In the genomic region with DNA sequence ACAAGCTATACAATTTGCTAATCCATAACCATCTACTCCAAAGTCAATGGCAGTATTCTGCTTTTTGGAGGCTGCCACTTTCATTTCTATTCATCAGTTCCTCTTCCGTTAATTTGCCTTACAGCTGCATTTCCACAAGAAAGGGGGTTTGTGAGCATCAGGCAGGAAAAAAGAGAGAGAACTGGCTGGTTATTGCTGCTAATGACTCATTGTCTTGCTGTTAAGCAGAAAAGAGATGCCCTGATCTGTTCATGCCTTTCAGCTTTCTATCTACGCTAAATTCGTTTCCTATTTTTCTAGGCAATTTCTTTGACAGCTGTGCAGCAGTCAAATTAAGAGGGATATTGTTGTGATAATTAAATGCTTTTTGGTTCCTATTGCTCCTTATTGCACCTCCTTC, we compare ENCODE assay signal across 17 cellular contexts.
DNase-seq lines count a peak whose midpoint lies in the region; ATAC-seq, FAIRE-seq and TF ChIP-seq lines count a peak whose summit lies in the region.
"Had no signal": no experiment of that assay in that cellular context is flagged by ENCODE, and none has a peak within 500 bp of the region (broad histone marks: within the 10 kb centered on the region; RNA-seq: fewer than 3 reads in every experiment).

No MANE protein-coding gene starts in this region.

- WGBS in GM12878 (ENCODE audit: insufficient coverage, insufficient replicate concordance, low lambda C conversion rate, missing lambda C conversion rate), result 13% methylated on average over 3 of the region's 3 CpGs

- H2AFZ ChIP-seq in DND-41 (ENCODE audit: low read depth, low read length) (no peak overlapping the region), GM12878 (ENCODE audit: control insufficient read depth, low read depth, low read length) (no peak overlapping the region)

- RAD21 ChIA-PET in GM12878 (lab: Charles Lee; ENCODE audit: unreplicated experiment), result interaction anchor here (0.9 kb wide), 1 partner anchor 120 kb away, joined by 3 read pairs; no protein-coding TSS in a partner anchor

- peaks cover 0 to 5% (median 0%) of the 10 kb centered on the region in 5 donors for H3K27me3 Mint-ChIP-seq in naive thymus-derived CD4-positive, alpha-beta T cell
- H3K27me3 Mint-ChIP-seq: T-helper 17 cell had no signal

- CTCF ChIA-PET in GM12878 (lab: Yijun Ruan, JAX), result interaction anchor here (1.0 to 1.9 kb wide), 4 partner anchors 17 to 272 kb away, joined by 3 to 6 read pairs (median 4); no protein-coding TSS in a partner anchor
- CTCF ChIA-PET in naive thymus-derived CD4-positive, alpha-beta T cell (lab: Charles Lee), result interaction anchor here (1.8 kb wide), 1 partner anchor 24 kb away, joined by 4 read pairs; no protein-coding TSS in a partner anchor

- H3K79me2 ChIP-seq in DND-41 (ENCODE audit: insufficient read depth, low read length), result no peaks in the 10 kb centered on the region
- H3K79me2 ChIP-seq in GM12878 (ENCODE audit: control insufficient read depth, insufficient read depth, low read length), result no peaks in the 10 kb centered on the region

- ATAC-seq in DND-41 (ENCODE audit: insufficient read depth, low read depth), result peak; percentile 74
- ATAC-seq in GM12878, result no peak
- ATAC-seq in naive thymus-derived CD4-positive, alpha-beta T cell, result peak; percentile 70
- no peak for ATAC-seq in GM21723 (IDR thresholded peaks at IDR 0.05; ENCODE audit: unreplicated experiment)
- ATAC-seq in HG03565 (IDR thresholded peaks at IDR 0.05; ENCODE audit: unreplicated experiment), result no peak
- no peak for ATAC-seq in HG02642 (IDR thresholded peaks at IDR 0.05; ENCODE audit: poor library complexity, unreplicated experiment)
- ATAC-seq in GM18870 (IDR thresholded peaks at IDR 0.05; ENCODE audit: unreplicated experiment), result no peak
- ATAC-seq: Panc1, T-helper 17 cell had no signal

- no peak for TF ChIP-seq POLR2A in GM12878 (IDR thresholded peaks at IDR 0.05; ENCODE audit: low read depth, low read length)

- H3K4me2 ChIP-seq in DND-41 (ENCODE audit: insufficient read depth, low read length) (no peak overlapping the region), GM12878 (ENCODE audit: control insufficient read depth, insufficient read depth) (no peak overlapping the region)

- H3K27me3 ChIP-seq in DND-41 (ENCODE audit: insufficient read depth, low read length, poor library complexity) (no peaks in the 10 kb centered on the region), GM12878 (replicated peaks in 1 of 2; ENCODE audit: control insufficient read depth in 2 of 2, insufficient read depth in 2 of 2, low read length in 1 of 2) (no peaks in the 10 kb centered on the region)
- no peaks in the 10 kb centered on the region for H3K27me3 ChIP-seq in naive thymus-derived CD4-positive, alpha-beta T cell (ENCODE audit: control insufficient read depth in 2 of 2, insufficient read depth in 2 of 2, low read length in 2 of 2)
- H3K27me3 ChIP-seq: breast epithelium, suprapubic skin had no signal

- DNase-seq in DND-41 (no peak), LHCN-M2 (ENCODE audit: low read depth) (peak; percentile 6), GM12878 (ENCODE audit: low read depth, low spot score) (no peak)
- DNase-seq in naive thymus-derived CD4-positive, alpha-beta T cell, result no peak
- DNase-seq: activated CD4-positive, alpha-beta T cell treated with anti-CD3 and anti-CD28 coated beads, Interleukin-2, amount 50 U/mL, for 48 hours; activated gamma-delta T cell; COR-L47; T-helper 17 cell had no signal

- FAIRE-seq in GM12878 (lab: Jason Lieb, UNC), result no peak

- H3K27ac Mint-ChIP-seq in naive thymus-derived CD4-positive, alpha-beta T cell, result peak overlapping the region in 1 of 9 donors; percentile 32
- H3K27ac Mint-ChIP-seq: T-helper 17 cell had no signal

- TF ChIP-seq EP300 in GM12878 (IDR thresholded peaks at IDR 0.05; ENCODE audit: borderline replicate concordance in 1 of 2, control insufficient read depth in 1 of 2, low read depth in 2 of 2, low read length in 2 of 2), result no peak

- H3K9me3 ChIP-seq in DND-41 (ENCODE audit: insufficient read depth, low read length, severe bottlenecking) (no peaks in the 10 kb centered on the region), GM12878 (replicated peaks; ENCODE audit: control insufficient read depth, insufficient read depth, low read length) (no peaks in the 10 kb centered on the region; the same call in 2 of the 3 replicates)
- no peaks in the 10 kb centered on the region for H3K9me3 ChIP-seq in naive thymus-derived CD4-positive, alpha-beta T cell (ENCODE audit: control insufficient read depth in 2 of 3, low read length in 3 of 3)
- H3K9me3 ChIP-seq: suprapubic skin had no signal

- peaks cover 0 to 6% (median 0%) of the 10 kb centered on the region in 11 donors for H3K9me3 Mint-ChIP-seq in naive thymus-derived CD4-positive, alpha-beta T cell

- H3K4me1 ChIP-seq in DND-41 (ENCODE audit: insufficient read depth, low read length) (no peaks in the 10 kb centered on the region; the same call in 1 of the 2 replicates), GM12878 (ENCODE audit: control insufficient read depth, insufficient read depth, low read length) (no peaks in the 10 kb centered on the region)
- peaks cover 0 to 7% of the 10 kb centered on the region in 2 donors for H3K4me1 ChIP-seq in naive thymus-derived CD4-positive, alpha-beta T cell (ENCODE audit: control insufficient read depth in 2 of 2, insufficient read depth in 2 of 2, low read length in 2 of 2)
- H3K4me1 ChIP-seq: breast epithelium, suprapubic skin had no signal

- H3K4me3 Mint-ChIP-seq in naive thymus-derived CD4-positive, alpha-beta T cell, result peak overlapping the region in 8 of 10 donors; percentile 0 to 66 (median 36)

- BruUV-seq in GM12878 (replicated peaks; lab: Mats Ljungman, UMichigan), result no TSS peak

- H4K20me1 ChIP-seq in DND-41 (ENCODE audit: insufficient read depth, low read length) (no peaks in the 10 kb centered on the region), GM12878 (ENCODE audit: control insufficient read depth, insufficient read depth) (no peaks in the 10 kb centered on the region)

- H3K36me3 ChIP-seq in DND-41 (ENCODE audit: insufficient read depth, low read length), result no peaks in the 10 kb centered on the region
- H3K36me3 ChIP-seq in GM12878 (ENCODE audit: control insufficient read depth in 2 of 2, insufficient read depth in 2 of 2, low read length in 1 of 2), result no peaks in the 10 kb centered on the region
- H3K36me3 ChIP-seq in naive thymus-derived CD4-positive, alpha-beta T cell (ENCODE audit: control insufficient read depth in 2 of 3, insufficient read depth in 3 of 3, low read length in 3 of 3), result no peaks in the 10 kb centered on the region
- H3K36me3 ChIP-seq: breast epithelium, suprapubic skin had no signal

- no peak for TF ChIP-seq RAD21 in GM12878 (IDR thresholded peaks at IDR 0.05; ENCODE audit: insufficient read depth, low read depth, low read length)

- SMC1A ChIA-PET in GM12878 (lab: Charles Lee; ENCODE audit: uncharacterized antibody, unreplicated experiment), result interaction anchor here (1.0 to 1.3 kb wide), 3 partner anchors 19 to 62 kb away, joined by 3 to 5 read pairs (median 4); no protein-coding TSS in a partner anchor

- POLR2A ChIA-PET in GM12878 (lab: Charles Lee), result no interaction called here
- POLR2A ChIA-PET in naive thymus-derived CD4-positive, alpha-beta T cell (lab: Charles Lee), result interaction anchor here (0.6 to 2.0 kb wide), 3 partner anchors 8 to 52 kb away, joined by 3 to 7 read pairs (median 3); no protein-coding TSS in a partner anchor

- H3K27ac ChIP-seq in DND-41 (ENCODE audit: low read length), result no peak overlapping the region
- H3K27ac ChIP-seq in GM12878 (ENCODE audit: control insufficient read depth, insufficient read depth), result no peak overlapping the region
- no peak overlapping the region for H3K27ac ChIP-seq in naive thymus-derived CD4-positive, alpha-beta T cell (ENCODE audit: low read depth, low read length)
- H3K27ac ChIP-seq: breast epithelium, epithelial cell of prostate, suprapubic skin had no signal

- TF ChIP-seq CTCF in DND-41 (IDR thresholded peaks at IDR 0.05; ENCODE audit: borderline replicate concordance, extremely low read depth, low read length, poor library complexity, severe bottlenecking) (no peak), GM12878 (IDR thresholded peaks at IDR 0.05 in 2 of 3, conservative IDR thresholded peaks at IDR 0.05 in 1 of 3; ENCODE audit: control insufficient read depth in 2 of 3, extremely low read depth in 1 of 3, insufficient read depth in 1 of 3, low read depth in 3 of 3, low read length in 3 of 3) (no peak)

- H3K4me3 ChIP-seq in DND-41 (ENCODE audit: low read depth in 1 of 2, low read length in 2 of 2) (no peak overlapping the region), GM12878 (no peak overlapping the region)
- no peak overlapping the region for H3K4me3 ChIP-seq in naive thymus-derived CD4-positive, alpha-beta T cell (ENCODE audit: low read length)
- H3K4me3 ChIP-seq: breast epithelium, skin epidermis, suprapubic skin had no signal

- intact Hi-C loops in GM12878 (cut with micrococcal nuclease; ENCODE audit: unreplicated experiment), result no loop called here
- intact Hi-C loops in naive thymus-derived CD4-positive, alpha-beta T cell (cut with micrococcal nuclease), result loop anchor here in 1 of 2 donors (2.0 kb wide), 1 partner anchor 15 kb away; no protein-coding TSS in a partner anchor

- in situ Hi-C loops in GM12878 (cut with MboI), result no loop called here

- peaks cover 0 to 4% (median 0%) of the 10 kb centered on the region in 5 donors for H3K36me3 Mint-ChIP-seq in naive thymus-derived CD4-positive, alpha-beta T cell

- peaks cover 12 to 23% (median 19%) of the 10 kb centered on the region in 7 donors for H3K4me1 Mint-ChIP-seq in naive thymus-derived CD4-positive, alpha-beta T cell

- H3K9ac ChIP-seq in DND-41 (ENCODE audit: low read depth, low read length) (no peak overlapping the region), GM12878 (ENCODE audit: control insufficient read depth, insufficient read depth, low read length) (no peak overlapping the region)

TF ChIP-seq in GM12878, 131 proteins besides CTCF, POLR2A, EP300 and RAD21:
- TF ChIP-seq NRF1 (conservative IDR thresholded peaks at IDR 0.05; ENCODE audit: low read depth, low read length) (no peak), NFXL1 (IDR thresholded peaks at IDR 0.05; ENCODE audit: borderline replicate concordance) (no peak), SPI1 (IDR thresholded peaks at IDR 0.05; ENCODE audit: borderline replicate concordance, insufficient read depth, low read depth, low read length) (0 out of 2 replicates have a peak, but pooled peaks have one; percentile 10), IKZF1 (conservative IDR thresholded peaks at IDR 0.05) (peak; percentile 40; the same call in 1 of the 2 replicates)
TF ChIP-seq in GM12878: peak in this region for 2.

Comparison
In these comparisons a context has a peak if more than half of its experiments do, and no peak if none do; other contexts are left out.
1. ATAC-seq: peak in DND-41 (single experiment) and naive thymus-derived CD4-positive, alpha-beta T cell (single experiment); none in GM12878 (single experiment), GM21723 (single experiment), HG03565 (single experiment), HG02642 (single experiment) and GM18870 (single experiment).